Comparison of ENCODE assay signal across 16 cellular contexts in genomic region chr7:36985866-36986402, GRCh38.
A peak's percentile ranks its signal among the peaks of the same experiment; 100 is the strongest.
DNase-seq lines count a peak whose midpoint lies in the region; TF ChIP-seq lines count a peak whose summit lies in the region.
"Had no signal": no experiment of that assay in that cellular context is flagged by ENCODE, and none has a peak within 500 bp of the region (broad histone marks: within the 10 kb centered on the region; RNA-seq: fewer than 3 reads in every experiment).

No MANE protein-coding gene starts in this region.

- peak overlapping the region; percentile 15 for H2BK12ac ChIP-seq in H9 (ENCODE audit: insufficient read length, low read depth, low read length)

- H3K27ac Mint-ChIP-seq in H9 (peak overlapping the region in 1 of 3 experiments; percentile 87; a peak in 3 of 7 replicates), brain (peak overlapping the region; percentile 49 to 97 (median 83))
- H3K27ac Mint-ChIP-seq: activated CD8-positive, alpha-beta T cell treated with anti-CD3 and anti-CD28 coated beads, Interleukin-2, amount 10 ng/mL, durations not matched to agents 7 days and 5 days; activated naive CD4-positive, alpha-beta T cell treated with anti-CD3 and anti-CD28 coated beads, Interleukin-2, amount 10 ng/mL, durations not matched to agents 7 days and 5 days; dendritic cell treated with granulocyte-macrophage colony-stimulating factor and Interleukin-4, amounts not matched to agents 40 ng/mL and 50 ng/mL, for 4 days had no signal

- no peak overlapping the region for H2BK15ac ChIP-seq in H9 (ENCODE audit: low read depth, low read length)

- H3K4me1 Mint-ChIP-seq in H9 (peaks cover 12 to 15% of the 10 kb centered on the region in 2 experiments), brain (peaks cover 74% of the 10 kb centered on the region)

- no peak overlapping the region for H2BK5ac ChIP-seq in H9 (ENCODE audit: insufficient read length, low read length)

- H4K8ac ChIP-seq in H9 (replicated peaks; ENCODE audit: insufficient read length, low read depth, low read length) = no peak overlapping the region

- H3K79me1 ChIP-seq in H9 (ENCODE audit: insufficient read depth, low read depth, low read length, poor library complexity, severe bottlenecking) = no peaks in the 10 kb centered on the region

- H3K4ac ChIP-seq in H9 (ENCODE audit: low read depth, low read length) = no peak overlapping the region

- no peak overlapping the region for H2BK120ac ChIP-seq in H9 (ENCODE audit: low read depth, low read length, poor library complexity, severe bottlenecking)

- no peak overlapping the region for H3K14ac ChIP-seq in H9 (ENCODE audit: insufficient read depth, low read length)

- no peak overlapping the region for H2AFZ ChIP-seq in H9 (ENCODE audit: low read length)

- H3K36me3 Mint-ChIP-seq in H9 (ENCODE audit: insufficient read depth in 1 of 3, low read depth in 3 of 3) (no peaks in the 10 kb centered on the region), brain (no peaks in the 10 kb centered on the region)

- H4K5ac ChIP-seq in H9 (ENCODE audit: insufficient read length, low read depth, low read length) = no peak overlapping the region

- no peaks in the 10 kb centered on the region for H3K79me2 ChIP-seq in H9 (ENCODE audit: insufficient read depth, low read length)

- no peaks in the 10 kb centered on the region for H3K23me2 ChIP-seq in H9 (ENCODE audit: insufficient read length, low read depth, low read length, poor library complexity, severe bottlenecking)

- H3K9me3 Mint-ChIP-seq in H9 (no peaks in the 10 kb centered on the region), brain (peaks cover 0 to 4% (median 0%) of the 10 kb centered on the region in 5 experiments)
- H3K9me3 Mint-ChIP-seq: CD8-positive, alpha-beta memory T cell; dendritic cell treated with granulocyte-macrophage colony-stimulating factor and Interleukin-4, amounts not matched to agents 40 ng/mL and 50 ng/mL, for 4 days; naive thymus-derived CD8-positive, alpha-beta T cell had no signal

- H2BK20ac ChIP-seq in H9 (ENCODE audit: low read depth, low read length, poor library complexity, severe bottlenecking) = no peak overlapping the region

- H3K4me3 Mint-ChIP-seq in H9 (no peak overlapping the region), brain (peak overlapping the region; percentile 63 to 78 (median 77))
- H3K4me3 Mint-ChIP-seq: activated CD8-positive, alpha-beta T cell treated with anti-CD3 and anti-CD28 coated beads, Interleukin-2, amount 10 ng/mL, durations not matched to agents 7 days and 5 days; activated naive CD4-positive, alpha-beta T cell treated with anti-CD3 and anti-CD28 coated beads, Interleukin-2, amount 10 ng/mL, durations not matched to agents 7 days and 5 days; CD8-positive, alpha-beta memory T cell; dendritic cell treated with granulocyte-macrophage colony-stimulating factor and Interleukin-4, amounts not matched to agents 40 ng/mL and 50 ng/mL, for 4 days had no signal

- H3K27me3 ChIP-seq in H9 (ENCODE audit: insufficient read depth, low read length) = no peaks in the 10 kb centered on the region

- no CpG with 5 or more reads among the region's 13 CpGs for WGBS in H9 (ENCODE audit: extremely low coverage, insufficient read length, low lambda C conversion rate)

- H3K27me3 Mint-ChIP-seq in H9 (ENCODE audit: low read depth) = no peaks in the 10 kb centered on the region
- no peaks in the 10 kb centered on the region for H3K27me3 Mint-ChIP-seq in brain
- H3K27me3 Mint-ChIP-seq: activated naive CD4-positive, alpha-beta T cell treated with anti-CD3 and anti-CD28 coated beads, Interleukin-2, amount 10 ng/mL, durations not matched to agents 7 days and 5 days; CD8-positive, alpha-beta memory T cell; dendritic cell treated with granulocyte-macrophage colony-stimulating factor and Interleukin-4, amounts not matched to agents 40 ng/mL and 50 ng/mL, for 4 days; naive thymus-derived CD8-positive, alpha-beta T cell had no signal

- H4K20me1 ChIP-seq in H9 (ENCODE audit: control insufficient read depth, insufficient read depth, insufficient read length) = no peaks in the 10 kb centered on the region

- H3K27ac ChIP-seq in H9 (ENCODE audit: insufficient read length, low read depth, low read length) = no peak overlapping the region
- H3K27ac ChIP-seq: foreskin keratinocyte had no signal

- no peak overlapping the region for H4K91ac ChIP-seq in H9 (ENCODE audit: insufficient read length, low read depth, low read length)

- DNase-seq in H9 (no peak), NCI-H345 treated with DMSO at 0.1 percent for 48 hours (lab: John Stamatoyannopoulos, UW; ENCODE audit: unreplicated experiment) (peak; percentile 59), nucleus accumbens (lab: John Stamatoyannopoulos, UW) (peak in 43 of 56 donors; percentile 7 to 84 (median 50)), SIG-M5 treated with dmso at 0.1 percent for 504 hours (lab: John Stamatoyannopoulos, UW; ENCODE audit: unreplicated experiment) (no peak), retina (no peak), iPS-NIHi11 (ENCODE audit: low spot score) (no peak)
- DNase-seq in activated naive CD4-positive, alpha-beta T cell treated with Interleukin-2 at 50 U/mL for 16 hours = no peak
- DNase-seq: activated CD8-positive, alpha-beta T cell treated with anti-CD3 and anti-CD28 coated beads, Interleukin-2, amount 10 ng/mL, durations not matched to agents 7 days and 5 days; activated naive CD4-positive, alpha-beta T cell treated with anti-CD3 and anti-CD28 coated beads, Interleukin-2, amount 10 ng/mL, durations not matched to agents 7 days and 5 days; CD8-positive, alpha-beta memory T cell; foreskin keratinocyte; KG1; naive thymus-derived CD8-positive, alpha-beta T cell; T-helper 2 cell had no signal

- no peak overlapping the region for H3K23ac ChIP-seq in H9 (ENCODE audit: insufficient read length, low read depth, low read length)

- H3K18ac ChIP-seq in H9 (ENCODE audit: insufficient read length, low read depth, low read length) = peak overlapping the region; percentile 27

- peaks cover 2% of the 10 kb centered on the region; the same call in 1 of the 2 replicates for H3K4me1 ChIP-seq in H9 (ENCODE audit: insufficient read depth, low read length)
- H3K4me1 ChIP-seq: foreskin keratinocyte had no signal

- H3K9me3 ChIP-seq in H9 (ENCODE audit: control insufficient read depth, low read depth, low read length) = no peaks in the 10 kb centered on the region

- H3T11ph ChIP-seq in H9 (ENCODE audit: low read length) = no peak overlapping the region

- no peak overlapping the region for H3K9ac ChIP-seq in H9 (ENCODE audit: extremely low read depth, insufficient read length, low read length)

- TF ChIP-seq CTCF in H9 (conservative IDR thresholded peaks at IDR 0.05) (no peak), brain (conservative IDR thresholded peaks at IDR 0.05) (no peak)

- no peak overlapping the region for H3K4me2 ChIP-seq in H9 (ENCODE audit: insufficient read depth, insufficient read length, low read length)

- H3K56ac ChIP-seq in H9 (ENCODE audit: insufficient read length, low read depth, low read length) = no peak overlapping the region

- no peak overlapping the region for H2AK5ac ChIP-seq in H9 (ENCODE audit: insufficient read length, low read length)

Comparison
In these comparisons a context has a peak if more than half of its experiments do, and no peak if none do; other contexts are left out.
1. DNase-seq: peak in NCI-H345 treated with DMSO at 0.1 percent for 48 hours (single experiment) and nucleus accumbens (43 of 56); none in H9 (single experiment), SIG-M5 treated with dmso at 0.1 percent for 504 hours (single experiment), retina (single experiment), activated naive CD4-positive, alpha-beta T cell treated with Interleukin-2 at 50 U/mL for 16 hours (single experiment) and iPS-NIHi11 (single experiment).
2. H3K4me3 Mint-ChIP-seq: peak in brain (5 of 5); none in H9 (0 of 2).